ENCODE assay signal across 8 cellular contexts in genomic region chr14:75126121-75126544, GRCh38. TPM values are rescaled to one million over a fixed set of nuclear protein-coding genes. Genes with fewer than 3 reads are reported as not detected.
A peak's percentile ranks its signal among the peaks of the same experiment; 100 is the strongest.
DNase-seq lines count a peak whose midpoint lies in the region.

No MANE protein-coding gene starts in this region.

- H3K4me1 ChIP-seq in SJCRH30: peaks cover 4% of the 10 kb centered on the region; the same call in 1 of the 2 replicates
- peaks cover 0 to 3% of the 10 kb centered on the region in 2 donors for H3K4me1 ChIP-seq in esophagus (ENCODE audit: control insufficient read depth in 2 of 2, insufficient read depth in 2 of 2, low read length in 1 of 2)
- peaks cover 14% of the 10 kb centered on the region for H3K4me1 ChIP-seq in rectal smooth muscle tissue (ENCODE audit: control insufficient read depth, insufficient read depth, low read length)

- H3K27ac ChIP-seq in SJCRH30 (peak overlapping the region; percentile 83), esophagus (ENCODE audit: low read depth in 2 of 2, low read length in 1 of 2) (peak overlapping the region; percentile 98 to 99), rectal smooth muscle tissue (ENCODE audit: low read depth, low read length) (peak overlapping the region; percentile 91)

- WGBS in esophagus, 2 donors: 1 to 2% methylated on average over 6 of the region's 6 CpGs

- H3K27me3 ChIP-seq in SJCRH30: no peaks in the 10 kb centered on the region
- no peaks in the 10 kb centered on the region for H3K27me3 ChIP-seq in esophagus (ENCODE audit: control insufficient read depth in 1 of 2, insufficient read depth in 2 of 2, low read length in 2 of 2)
- no peaks in the 10 kb centered on the region for H3K27me3 ChIP-seq in rectal smooth muscle tissue (ENCODE audit: control insufficient read depth, insufficient read depth, low read length)

- H3K9ac ChIP-seq in rectal smooth muscle tissue (ENCODE audit: low read length): peak overlapping the region; percentile 39

- H3K9me3 ChIP-seq in SJCRH30 (replicated peaks) (no peaks in the 10 kb centered on the region), esophagus (ENCODE audit: control insufficient read depth in 2 of 2, insufficient read depth in 1 of 2, low read depth in 1 of 2, low read length in 1 of 2) (peaks cover 0 to 2% of the 10 kb centered on the region in 2 donors)

- DNase-seq in NCI-H2171 treated with DMSO at 0.1 percent for 48 hours (lab: John Stamatoyannopoulos, UW) (peak; percentile 49), NCI-H2171 (lab: John Stamatoyannopoulos, UW) (no peak), SJCRH30 (peak in 1 of 2 experiments; percentile 8), COR-L47 (lab: John Stamatoyannopoulos, UW) (no peak), cortex of kidney (lab: John Stamatoyannopoulos, UW) (no peak), NCI-H345 treated with DMSO at 0.1 percent for 48 hours (lab: John Stamatoyannopoulos, UW; ENCODE audit: unreplicated experiment) (no peak)

- H3K36me3 ChIP-seq in SJCRH30 (no peaks in the 10 kb centered on the region), esophagus (ENCODE audit: control insufficient read depth in 2 of 2, insufficient read depth in 2 of 2, low read length in 1 of 2) (no peaks in the 10 kb centered on the region), rectal smooth muscle tissue (ENCODE audit: control insufficient read depth, insufficient read depth, low read length) (no peaks in the 10 kb centered on the region)

- H3K4me3 ChIP-seq in SJCRH30 (peak overlapping the region; percentile 90), esophagus (ENCODE audit: low read depth in 1 of 2, low read length in 2 of 2) (peak overlapping the region; percentile 89 to 98), rectal smooth muscle tissue (ENCODE audit: low read length) (peak overlapping the region; percentile 73)

RNA-seq across cellular contexts. Expression of gene NEK9, which starts 0.7 kb away (rescaled TPM):
- 40.0 and 44.8 TPM in 2 replicates for total RNA-seq in SJCRH30 (2014; rRNA removed; shearing (Covaris generic))
- 10 to 100 TPM; 18.6 to 27.8 TPM for polyA plus RNA-seq in esophagus

RNA-seq across cellular contexts. Expression of gene TMED10, which starts 50.3 kb away (rescaled TPM):
- total RNA-seq in SJCRH30 (2014; rRNA removed; shearing (Covaris generic)): 119 and 123 TPM in 2 replicates
- polyA plus RNA-seq in esophagus: 100 to 1,000 TPM in 1 of 2 donors, 10 to 100 TPM in 1; 74.8 to 225 TPM

RNA-seq across cellular contexts. Expression of gene ZC2HC1C, which starts 56.7 kb away (rescaled TPM):
- total RNA-seq in SJCRH30 (2014; rRNA removed; shearing (Covaris generic)): not detected in 2 replicates
- 1 to 10 TPM in 1 of 2 donors, under 1 TPM in 1; 0.88 to 3.3 TPM for polyA plus RNA-seq in esophagus
